ENCODE assay signal across 1 cellular context in genomic region chr12:117231750-117232149, GRCh38.
TF ChIP-seq lines count a peak whose summit lies in the region.

No MANE protein-coding gene starts in this region.

TF ChIP-seq in GM12878, 131 proteins besides CTCF, POLR2A, EP300 and RAD21 (continued from another document):
- TF ChIP-seq E4F1 (IDR thresholded peaks at IDR 0.05; ENCODE audit: borderline replicate concordance, partially characterized antibody) (no peak), YY1 (IDR thresholded peaks at IDR 0.05; ENCODE audit: low read depth, low read length) (0 out of 2 replicates have a peak, but pooled peaks have one; percentile 29), SMC3 (IDR thresholded peaks at IDR 0.05; ENCODE audit: borderline replicate concordance, low read length) (peak; percentile 11; the same call in 1 of the 2 replicates), NFYA (IDR thresholded peaks at IDR 0.05; ENCODE audit: borderline replicate concordance, low read depth, low read length) (no peak), NBN (IDR thresholded peaks at IDR 0.05) (no peak), BHLHE40 (IDR thresholded peaks at IDR 0.05; ENCODE audit: borderline replicate concordance in 1 of 2, low read depth in 2 of 2, low read length in 1 of 2) (no peak), MEF2B (IDR thresholded peaks at IDR 0.05; ENCODE audit: partially characterized antibody, poor library complexity, severe bottlenecking) (no peak)
